ENCODE assay signal across 9 cellular contexts in genomic region chr11:27319065-27319464, GRCh38. TPM values are rescaled to one million over a fixed set of nuclear protein-coding genes. Genes with fewer than 3 reads are reported as not detected.
DNase-seq lines count a peak whose midpoint lies in the region; ATAC-seq, FAIRE-seq and TF ChIP-seq lines count a peak whose summit lies in the region.
"Had no signal": no experiment of that assay in that cellular context is flagged by ENCODE, and none has a peak within 500 bp of the region (broad histone marks: within the 10 kb centered on the region; RNA-seq: fewer than 3 reads in every experiment).

No MANE protein-coding gene starts in this region.

- POLR2A ChIA-PET in BJ (lab: Charles Lee) = no interaction called here

- FAIRE-seq in astrocyte (lab: Jason Lieb, UNC) = peak; percentile 72

- CTCF ChIA-PET in BJ (lab: Yijun Ruan, JAX) = no interaction called here

- peak; percentile 99 for ATAC-seq in HG03039 (IDR thresholded peaks at IDR 0.05; ENCODE audit: unreplicated experiment)

- H3K4me1 ChIP-seq in astrocyte (ENCODE audit: insufficient read depth, low read length) (peaks cover 21% of the 10 kb centered on the region), sigmoid colon (no peaks in the 10 kb centered on the region), tibial nerve (no peaks in the 10 kb centered on the region)

- no peaks in the 10 kb centered on the region for H4K20me1 ChIP-seq in astrocyte (ENCODE audit: insufficient read depth, low read length)

- 12 to 55% methylated on average over 2 of the region's 2 CpGs for WGBS in sigmoid colon, 2 donors
- 38 to 55% methylated on average over 2 of the region's 2 CpGs for WGBS in tibial nerve, 2 donors

- H3K9me3 Mint-ChIP-seq in astrocyte (ENCODE audit: unreplicated experiment) = peaks cover 6% of the 10 kb centered on the region
- H3K9me3 Mint-ChIP-seq: T-helper 1 cell treated with Interleukin-12 subunit alpha and Interleukin-12 subunit beta and Interleukin-4 antibody, amounts not matched to agents 30 μg/mL and 1 μg/mL, for 36 hours had no signal

- TF ChIP-seq POLR2A in sigmoid colon (IDR thresholded peaks at IDR 0.05) = no peak
- no peak for TF ChIP-seq POLR2A in tibial nerve (IDR thresholded peaks at IDR 0.05)

- H3K4me2 ChIP-seq in astrocyte (ENCODE audit: low read length) = peak overlapping the region; percentile 48

- DNase-seq in BJ (ENCODE audit: low read depth) = peak; percentile 47
- DNase-seq in GM19238 (ENCODE audit: insufficient read length, low spot score) = peak; percentile 13
- peak; percentile 89 for DNase-seq in astrocyte (ENCODE audit: low read depth)
- DNase-seq in NCI-H526 (lab: John Stamatoyannopoulos, UW) = no peak
- DNase-seq in sigmoid colon = no peak
- DNase-seq in NCI-H1436 treated with DMSO at 0.1 percent for 48 hours (lab: John Stamatoyannopoulos, UW) = no peak
- no peak for DNase-seq in tibial nerve (ENCODE audit: low spot score in 2 of 2)

- peak overlapping the region; percentile 20 for H3K9ac ChIP-seq in astrocyte (ENCODE audit: low read length)

- no peaks in the 10 kb centered on the region for H3K27me3 Mint-ChIP-seq in astrocyte (ENCODE audit: low read depth, unreplicated experiment)

- H3K79me2 ChIP-seq in astrocyte (ENCODE audit: insufficient read depth, low read length) = no peaks in the 10 kb centered on the region

- peak overlapping the region; percentile 77 for H3K27ac Mint-ChIP-seq in astrocyte (ENCODE audit: unreplicated experiment)
- H3K27ac Mint-ChIP-seq: T-helper 1 cell treated with Interleukin-12 subunit alpha and Interleukin-12 subunit beta and Interleukin-4 antibody, amounts not matched to agents 30 μg/mL and 1 μg/mL, for 36 hours had no signal

- TF ChIP-seq EP300 in sigmoid colon (IDR thresholded peaks at IDR 0.05) = no peak
- TF ChIP-seq EP300 in tibial nerve (IDR thresholded peaks at IDR 0.05) = no peak

- H3K27me3 ChIP-seq in BJ (ENCODE audit: control insufficient read depth, insufficient read depth, low read length) (no peaks in the 10 kb centered on the region), astrocyte (ENCODE audit: insufficient read depth, low read length) (no peaks in the 10 kb centered on the region), sigmoid colon (no peaks in the 10 kb centered on the region), tibial nerve (no peaks in the 10 kb centered on the region)

- H3K4me3 ChIP-seq in BJ (ENCODE audit: low read depth, low read length) (no peak overlapping the region), astrocyte (ENCODE audit: insufficient read depth, low read depth, low read length) (no peak overlapping the region), sigmoid colon (no peak overlapping the region), tibial nerve (no peak overlapping the region)

- peaks cover 2% of the 10 kb centered on the region for H3K36me3 Mint-ChIP-seq in astrocyte (ENCODE audit: low read depth, unreplicated experiment)

- TF ChIP-seq CTCF in BJ (IDR thresholded peaks at IDR 0.05; ENCODE audit: insufficient read depth, low read depth, low read length) (no peak), astrocyte (IDR thresholded peaks at IDR 0.05; ENCODE audit: insufficient read depth, low read depth, low read length) (no peak), sigmoid colon (IDR thresholded peaks at IDR 0.05) (no peak), tibial nerve (IDR thresholded peaks at IDR 0.05) (no peak)

- H3K4me1 Mint-ChIP-seq in astrocyte (ENCODE audit: low read depth, unreplicated experiment) = peaks cover 27% of the 10 kb centered on the region

- no peak overlapping the region for H2AFZ ChIP-seq in astrocyte (ENCODE audit: low read depth, low read length)

- intact Hi-C loops in sigmoid colon (cut with DNase I) = no loop called here

- H3K27ac ChIP-seq in astrocyte (ENCODE audit: low read depth, low read length) (peak overlapping the region; percentile 42), sigmoid colon (no peak overlapping the region), tibial nerve (no peak overlapping the region)

- H3K36me3 ChIP-seq in BJ (ENCODE audit: control insufficient read depth, insufficient read depth, low read length) (no peaks in the 10 kb centered on the region), astrocyte (ENCODE audit: insufficient read depth, low read length) (no peaks in the 10 kb centered on the region), sigmoid colon (no peaks in the 10 kb centered on the region), tibial nerve (no peaks in the 10 kb centered on the region)

- H3K9me3 ChIP-seq in astrocyte (ENCODE audit: insufficient read depth, low read depth, low read length) = no peaks in the 10 kb centered on the region
- H3K9me3 ChIP-seq in sigmoid colon = no peaks in the 10 kb centered on the region
- no peaks in the 10 kb centered on the region for H3K9me3 ChIP-seq in tibial nerve

- H3K4me3 Mint-ChIP-seq in astrocyte (ENCODE audit: unreplicated experiment) = no peak overlapping the region
- H3K4me3 Mint-ChIP-seq: T-helper 1 cell treated with Interleukin-12 subunit alpha and Interleukin-12 subunit beta and Interleukin-4 antibody, amounts not matched to agents 30 μg/mL and 1 μg/mL, for 36 hours had no signal

RNA-seq across cellular contexts. Expression of gene CCDC34, which starts 44.0 kb away (rescaled TPM):
- polyA plus RNA-seq in BJ (2011; rRNA removed) = 1.8 and 3.0 TPM in 2 replicates
- polyA minus RNA-seq in BJ (2011; rRNA and poly(A)+ RNA removed) = 0.46 and 0.57 TPM in 2 replicates
- total RNA-seq in astrocyte = 11.7 and 12.8 TPM in 2 replicates
- total RNA-seq in sigmoid colon = 1 to 10 TPM; 2.0 to 4.3 (median 3.1) TPM
- 10 to 100 TPM in 1 of 3 donors, 1 to 10 TPM in 2; 6.6 to 10.4 (median 9.2) TPM for polyA plus RNA-seq in sigmoid colon
- total RNA-seq in tibial nerve = 10 to 100 TPM in 1 of 4 donors, 1 to 10 TPM in 3; 1.4 to 11.5 (median 4.7) TPM

Comparison
In these comparisons a context has a peak if more than half of its experiments do, and no peak if none do; other contexts are left out.
1. DNase-seq: peak in BJ (single experiment), GM19238 (single experiment) and astrocyte (single experiment); none in NCI-H526 (0 of 2), sigmoid colon (single experiment), NCI-H1436 treated with DMSO at 0.1 percent for 48 hours (single experiment) and tibial nerve (0 of 2).